1 cellular context compared by ENCODE assay signal in genomic region chr4:95142877-95143412, GRCh38.
TF ChIP-seq lines count a peak whose summit lies in the region.

No MANE protein-coding gene starts in this region.

TF ChIP-seq in WTC11, 78 proteins besides CTCF, POLR2A, EP300 and RAD21 (continued from another document):
- TF ChIP-seq ZNF281 (CRISPR knock-in tag; IDR thresholded peaks at IDR 0.05) = no peak
- TF ChIP-seq TEAD4 (CRISPR knock-in tag; IDR thresholded peaks at IDR 0.05) = no peak
- no peak for TF ChIP-seq ELF4 (CRISPR knock-in tag; IDR thresholded peaks at IDR 0.05; ENCODE audit: low read depth)
